Comparison of ENCODE assay signal across 15 cellular contexts in genomic region chr5:1133510-1134255, GRCh38. TPM values are rescaled to one million over a fixed set of nuclear protein-coding genes. Genes with fewer than 3 reads are reported as not detected.
DNase-seq lines count a peak whose midpoint lies in the region; ATAC-seq and TF ChIP-seq lines count a peak whose summit lies in the region.
"Had no signal": no experiment of that assay in that cellular context is flagged by ENCODE, and none has a peak within 500 bp of the region (broad histone marks: within the 10 kb centered on the region; RNA-seq: fewer than 3 reads in every experiment).

No MANE protein-coding gene starts in this region.

- H3K9me3 ChIP-seq in NT2/D1 (ENCODE audit: insufficient read depth, low read length) (no peaks in the 10 kb centered on the region), neuronal stem cell (replicated peaks in 1 of 2; ENCODE audit: control insufficient read depth in 2 of 2, insufficient read depth in 1 of 2, low read depth in 1 of 2, low read length in 2 of 2) (peaks cover 0 to 1% of the 10 kb centered on the region in 2 donors), tibial nerve (no peaks in the 10 kb centered on the region)

- H2BK120ac ChIP-seq in neuronal stem cell (ENCODE audit: low read depth, low read length) = no peak overlapping the region

- H4K91ac ChIP-seq in neuronal stem cell (ENCODE audit: low read depth, low read length, poor library complexity) = no peak overlapping the region

- no CpG with 5 or more reads among the region's 18 CpGs for WGBS in neuronal stem cell (ENCODE audit: extremely low coverage in 2 of 2, insufficient read length in 2 of 2, insufficient replicate concordance in 1 of 2), 2 donors
- 60 to 68% methylated on average over 17 of the region's 18 CpGs for WGBS in tibial nerve, 2 donors

- peak overlapping the region; percentile 73 for H2BK12ac ChIP-seq in neuronal stem cell (ENCODE audit: low read length)

- H3K27me3 ChIP-seq in NT2/D1 (ENCODE audit: insufficient read depth, insufficient read length) = no peaks in the 10 kb centered on the region
- H3K27me3 ChIP-seq in neuronal stem cell (ENCODE audit: control insufficient read depth in 3 of 3, insufficient read depth in 3 of 3, low read depth in 1 of 3, low read length in 3 of 3) = peaks cover 0 to 11% (median 0%) of the 10 kb centered on the region in 3 experiments
- H3K27me3 ChIP-seq in tibial nerve = no peaks in the 10 kb centered on the region

- TF ChIP-seq POLR2A in GM18951 (IDR thresholded peaks at IDR 0.05; ENCODE audit: extremely low read depth, insufficient read depth, insufficient read length) (peak; percentile 26), tibial nerve (IDR thresholded peaks at IDR 0.05) (no peak)

- H3K27ac ChIP-seq in neuronal stem cell (replicated peaks; ENCODE audit: low read length) (no peak overlapping the region), tibial nerve (peak overlapping the region in 1 of 4 donors; percentile 1)
- H3K27ac ChIP-seq: PC-9 had no signal

- H3K18ac ChIP-seq in neuronal stem cell (ENCODE audit: low read length) = peak overlapping the region; percentile 78

- H2BK5ac ChIP-seq in neuronal stem cell (ENCODE audit: low read length) = no peak overlapping the region

- in situ Hi-C loops in GM18951 (cut with MboI; ENCODE audit: low sequenced_read_pairs, unreplicated experiment) = loop anchor here (25.0 kb wide), 1 partner anchor 196 kb away; no protein-coding TSS in a partner anchor

- H3K4ac ChIP-seq in neuronal stem cell (ENCODE audit: low read length) = no peak overlapping the region

- H3K79me1 ChIP-seq in neuronal stem cell (ENCODE audit: low read depth, low read length) = no peaks in the 10 kb centered on the region

- H3K4me3 ChIP-seq in NT2/D1 (ENCODE audit: insufficient read length, low read depth) (no peak overlapping the region), neuronal stem cell (ENCODE audit: low read length in 2 of 2) (no peak overlapping the region), tibial nerve (no peak overlapping the region)
- H3K4me3 ChIP-seq: PC-9 had no signal

- peak; percentile 58 for ATAC-seq in HG02610 (IDR thresholded peaks at IDR 0.05; ENCODE audit: unreplicated experiment)
- no peak for ATAC-seq in GM19467 (IDR thresholded peaks at IDR 0.05; ENCODE audit: unreplicated experiment)
- ATAC-seq: HepG2 had no signal

- H3K36me3 ChIP-seq in NT2/D1 (ENCODE audit: insufficient read depth, insufficient read length, low read length) = no peaks in the 10 kb centered on the region
- H3K36me3 ChIP-seq in neuronal stem cell (replicated peaks in 1 of 2; ENCODE audit: control insufficient read depth in 2 of 2, insufficient read depth in 2 of 2, low read length in 2 of 2) = no peaks in the 10 kb centered on the region
- H3K36me3 ChIP-seq in tibial nerve = no peaks in the 10 kb centered on the region

- H3K14ac ChIP-seq in neuronal stem cell (ENCODE audit: low read length) = no peak overlapping the region

- peak overlapping the region; percentile 4 for H3K9ac ChIP-seq in NT2/D1 (ENCODE audit: insufficient read length, low read depth)
- H3K9ac ChIP-seq in neuronal stem cell (ENCODE audit: low read depth, low read length, poor library complexity) = no peak overlapping the region

- H3K4me1 ChIP-seq in NT2/D1 (ENCODE audit: insufficient read depth, insufficient read length) (peaks cover 11% of the 10 kb centered on the region), neuronal stem cell (ENCODE audit: control insufficient read depth in 2 of 2, insufficient read depth in 1 of 2, low read depth in 1 of 2, low read length in 2 of 2) (peaks cover 5 to 7% of the 10 kb centered on the region in 2 donors), tibial nerve (no peaks in the 10 kb centered on the region)

- no peak for DNase-seq in NT2/D1 (ENCODE audit: low read depth, low spot score)
- no peak for DNase-seq in neuronal stem cell (ENCODE audit: low spot score)
- no peak for DNase-seq in NCI-H2171 treated with DMSO at 0.1 percent for 48 hours (lab: John Stamatoyannopoulos, UW)
- no peak for DNase-seq in tibial nerve (ENCODE audit: low spot score in 2 of 2)
- no peak for DNase-seq in GOT3 (lab: John Stamatoyannopoulos, UW)
- DNase-seq: activated CD4-positive, alpha-beta T cell treated with anti-CD3 and anti-CD28 coated beads for 48 hours; amygdala; CD4-positive, alpha-beta memory T cell; HCEC 1CT; PC-9; substantia nigra had no signal

- no peak for TF ChIP-seq EP300 in tibial nerve (IDR thresholded peaks at IDR 0.05)

- H3K23ac ChIP-seq in neuronal stem cell (ENCODE audit: low read depth, low read length, poor library complexity) = no peak overlapping the region

- no peak for TF ChIP-seq CTCF in tibial nerve (IDR thresholded peaks at IDR 0.05)

- no peak overlapping the region for H3K4me2 ChIP-seq in neuronal stem cell (ENCODE audit: insufficient read depth, low read length, poor library complexity, severe bottlenecking)
- H3K4me2 ChIP-seq: PC-9 had no signal

- H2AK5ac ChIP-seq in neuronal stem cell (ENCODE audit: low read depth, low read length) = no peak overlapping the region

- no peak overlapping the region for H4K8ac ChIP-seq in neuronal stem cell (ENCODE audit: low read depth, low read length)

- peak overlapping the region; percentile 22 for H2AFZ ChIP-seq in neuronal stem cell (ENCODE audit: low read length)
- H2AFZ ChIP-seq: PC-9 had no signal

- H2BK15ac ChIP-seq in neuronal stem cell (ENCODE audit: low read length) = no peak overlapping the region

RNA-seq across cellular contexts. Expression of gene SLC12A7, which starts 21.8 kb away (rescaled TPM):
- polyA plus RNA-seq in neuronal stem cell (2013, experiment 1 of 2) = 25.7 TPM
- polyA plus RNA-seq in neuronal stem cell (2013, experiment 2 of 2) = 25.0 TPM
- 10 to 100 TPM; 11.4 to 39.3 (median 18.8) TPM for total RNA-seq in tibial nerve
